8 cellular contexts compared by ENCODE assay signal in genomic region chr14:68363841-68364711, GRCh38.
DNase-seq lines count a peak whose midpoint lies in the region; ATAC-seq, FAIRE-seq and TF ChIP-seq lines count a peak whose summit lies in the region.

No MANE protein-coding gene starts in this region.

- H3K4me1 Mint-ChIP-seq in HFFc6 (ENCODE audit: low read depth) = peaks cover 61% of the 10 kb centered on the region
- peaks cover 61% of the 10 kb centered on the region for H3K4me1 Mint-ChIP-seq in chondrocyte (ENCODE audit: low read depth)

- TF ChIP-seq CTCF in HFFc6 (IDR thresholded peaks at IDR 0.05) (no peak), chondrocyte (IDR thresholded peaks at IDR 0.05) (no peak), D721Med (IDR thresholded peaks at IDR 0.05; ENCODE audit: insufficient read depth, missing control alignments) (no peak)

- ATAC-seq in left lobe of liver = peak; percentile 66

- no peak overlapping the region for H3K4me3 ChIP-seq in skin epidermis

- H3K27ac Mint-ChIP-seq in HFFc6 = peak overlapping the region; percentile 89
- H3K27ac Mint-ChIP-seq in chondrocyte (ENCODE audit: unreplicated experiment) = peak overlapping the region; percentile 98

- no peaks in the 10 kb centered on the region; the same call in 1 of the 2 replicates for H3K27me3 Mint-ChIP-seq in HFFc6 (ENCODE audit: insufficient read depth)
- no peaks in the 10 kb centered on the region for H3K27me3 Mint-ChIP-seq in chondrocyte (ENCODE audit: low read depth)

- H3K36me3 Mint-ChIP-seq in HFFc6 (ENCODE audit: low read depth) (no peaks in the 10 kb centered on the region), chondrocyte (ENCODE audit: low read depth) (no peaks in the 10 kb centered on the region)

- DNase-seq in HFFc6 = no peak
- DNase-seq in chondrocyte (ENCODE audit: low spot score) = peak; percentile 84
- peak; percentile 47 for DNase-seq in left lobe of liver (ENCODE audit: low spot score)
- no peak for DNase-seq in amniotic stem cell (lab: John Stamatoyannopoulos, UW)
- no peak for DNase-seq in NCI-H1930 (lab: John Stamatoyannopoulos, UW)
- DNase-seq in D721Med (ENCODE audit: insufficient read length, low spot score) = no peak
- DNase-seq in activated CD4-positive, alpha-beta T cell treated with anti-CD3 and anti-CD28 coated beads, Interleukin-2, amount 50 U/mL, for 48 hours = no peak

- H3K4me3 Mint-ChIP-seq in HFFc6 = peak overlapping the region; percentile 39
- peak overlapping the region; percentile 44 for H3K4me3 Mint-ChIP-seq in chondrocyte (ENCODE audit: unreplicated experiment)

- no peak for FAIRE-seq in D721Med (lab: Jason Lieb, UNC)

- peak overlapping the region in 20 of 21 experiments; percentile 2 to 80 (median 59) for H3K27ac ChIP-seq in skin epidermis

- no peaks in the 10 kb centered on the region for H3K9me3 Mint-ChIP-seq in HFFc6
- no peaks in the 10 kb centered on the region for H3K9me3 Mint-ChIP-seq in chondrocyte (ENCODE audit: low read depth)

Comparison
In these comparisons a context has a peak if more than half of its experiments do, and no peak if none do; other contexts are left out.
1. DNase-seq: peak in chondrocyte (single experiment) and left lobe of liver (single experiment); none in HFFc6 (single experiment), amniotic stem cell (single experiment), NCI-H1930 (0 of 2), D721Med (single experiment) and activated CD4-positive, alpha-beta T cell treated with anti-CD3 and anti-CD28 coated beads, Interleukin-2, amount 50 U/mL, for 48 hours (0 of 2).